2 cellular contexts compared by ENCODE assay signal in the genomic region with DNA sequence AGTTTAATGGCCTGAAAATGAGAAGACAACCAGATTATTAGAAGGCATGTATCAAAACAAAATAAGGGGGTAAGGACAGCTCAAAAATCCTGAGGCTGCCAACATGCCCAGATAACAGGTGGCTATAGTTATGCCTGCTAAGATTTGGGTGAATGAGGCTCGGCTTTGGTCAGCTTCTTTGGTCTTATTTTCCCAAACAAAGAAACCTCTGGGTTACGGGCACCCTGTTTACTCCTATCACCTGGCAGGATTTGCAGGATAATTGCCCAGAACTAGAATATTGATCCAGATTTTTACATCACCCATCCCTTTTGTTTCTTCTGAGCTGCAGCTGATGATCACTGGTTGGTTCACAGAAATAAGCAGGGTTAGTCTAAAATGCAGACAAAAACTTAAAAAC.
A peak's percentile ranks its signal among the peaks of the same experiment; 100 is the strongest.
TF ChIP-seq lines count a peak whose summit lies in the region.

No MANE protein-coding gene starts in this region.

TF ChIP-seq in liver, 16 proteins besides CTCF, POLR2A, EP300 and RAD21:
- no peak for TF ChIP-seq HNF4G (IDR thresholded peaks at IDR 0.05)
- TF ChIP-seq JUND (IDR thresholded peaks at IDR 0.05): no peak
- no peak for TF ChIP-seq FOXA2 (IDR thresholded peaks at IDR 0.05)
- TF ChIP-seq GABPA (IDR thresholded peaks at IDR 0.05 in 1 of 2, conservative IDR thresholded peaks at IDR 0.05 in 1 of 2): no peak
- peak in 1 of 2 donors; percentile 23 for TF ChIP-seq RXRA (IDR thresholded peaks at IDR 0.05)
- no peak for TF ChIP-seq TAF1 (conservative IDR thresholded peaks at IDR 0.05)
- TF ChIP-seq ZBTB33 (IDR thresholded peaks at IDR 0.05): no peak
- peak; percentile 19 for TF ChIP-seq ATF3 (IDR thresholded peaks at IDR 0.05)
- no peak for TF ChIP-seq FOXA1 (IDR thresholded peaks at IDR 0.05)
- peak; percentile 49 for TF ChIP-seq YY1 (IDR thresholded peaks at IDR 0.05)
- no peak for TF ChIP-seq EGR1 (IDR thresholded peaks at IDR 0.05; ENCODE audit: low read depth in 2 of 2)
- TF ChIP-seq HNF4A (conservative IDR thresholded peaks at IDR 0.05): peak; percentile 27 to 30
- TF ChIP-seq NR2F2 (IDR thresholded peaks at IDR 0.05): no peak
- no peak for TF ChIP-seq SP1 (IDR thresholded peaks at IDR 0.05)
- TF ChIP-seq REST (IDR thresholded peaks at IDR 0.05): no peak
- TF ChIP-seq, protein P1, sequence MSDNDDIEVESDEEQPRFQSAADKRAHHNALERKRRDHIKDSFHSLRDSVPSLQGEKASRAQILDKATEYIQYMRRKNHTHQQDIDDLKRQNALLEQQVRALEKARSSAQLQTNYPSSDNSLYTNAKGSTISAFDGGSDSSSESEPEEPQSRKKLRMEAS (IDR thresholded peaks at IDR 0.05): no peak
TF ChIP-seq in liver: peak in this region for 4.

TF ChIP-seq in HepG2, 621 proteins besides CTCF, POLR2A, EP300 and RAD21:
- TF ChIP-seq ZNF7 (CRISPR knock-in tag; IDR thresholded peaks at IDR 0.05): no peak
- TF ChIP-seq FOXM1 (CRISPR knock-in tag; IDR thresholded peaks at IDR 0.05): no peak
- TF ChIP-seq ZNF503 (CRISPR knock-in tag; IDR thresholded peaks at IDR 0.05): no peak
- TF ChIP-seq ZSCAN20 (CRISPR knock-in tag; IDR thresholded peaks at IDR 0.05; ENCODE audit: borderline replicate concordance): no peak
- TF ChIP-seq ZNF749 (CRISPR knock-in tag; IDR thresholded peaks at IDR 0.05; ENCODE audit: borderline replicate concordance): no peak
